1 cellular context compared by ENCODE assay signal in genomic region chr3:13420817-13421755, GRCh38.
TF ChIP-seq lines count a peak whose summit lies in the region.

No MANE protein-coding gene starts in this region.

TF ChIP-seq in GM23338, 12 proteins besides CTCF, POLR2A, EP300 and RAD21 (continued from another document):
- no peak for TF ChIP-seq ZNF462 (CRISPR knock-in tag; IDR thresholded peaks at IDR 0.05)
- TF ChIP-seq JUNB (IDR thresholded peaks at IDR 0.05; ENCODE audit: unreplicated experiment) = no peak
- TF ChIP-seq POLR2AphosphoS5 (IDR thresholded peaks at IDR 0.05; ENCODE audit: low read depth) = no peak
